1 cellular context compared by ENCODE assay signal in genomic region chr18:12336887-12337286, GRCh38.
TF ChIP-seq lines count a peak whose summit lies in the region.

No MANE protein-coding gene starts in this region.

TF ChIP-seq in SK-N-SH, 30 proteins besides CTCF, POLR2A, EP300 and RAD21 (continued from another document):
- TF ChIP-seq REST (IDR thresholded peaks at IDR 0.05; ENCODE audit: low read depth, low read length), result no peak
TF ChIP-seq in SK-N-SH: peak in this region for 1.
